ENCODE assay signal across 11 cellular contexts in genomic region chr14:97532052-97532451, GRCh38.
"Had no signal": no experiment of that assay in that cellular context is flagged by ENCODE, and none has a peak within 500 bp of the region (broad histone marks: within the 10 kb centered on the region; RNA-seq: fewer than 3 reads in every experiment).

No MANE protein-coding gene starts in this region.

- DNase-seq: GM23248, GOT3, H7, H9, HCEC 1CT, HFFc6 had no signal

- H3K9me3 ChIP-seq: HAP-1 had no signal

- H3K4me3 ChIP-seq: GM23248, GM23338, HAP-1 had no signal

- H3K27ac ChIP-seq: GM23248 had no signal

- H3K4me1 ChIP-seq: HAP-1 had no signal

- H3K36me3 ChIP-seq: HAP-1 had no signal

- H3K4me2 ChIP-seq: GM23338 had no signal

- FAIRE-seq: H1, H54 had no signal

- ATAC-seq: GM23338, HCT116 had no signal

- H2AFZ ChIP-seq: GM23248, GM23338 had no signal

- H3K9ac ChIP-seq: GM23248 had no signal
